30 cellular contexts compared by ENCODE assay signal in genomic region chr5:147148715-147149114, GRCh38.
"Had no signal": no experiment of that assay in that cellular context is flagged by ENCODE, and none has a peak within 500 bp of the region (broad histone marks: within the 10 kb centered on the region; RNA-seq: fewer than 3 reads in every experiment).

No MANE protein-coding gene starts in this region.

- H3K9me3 ChIP-seq: adrenal gland, body of pancreas, breast epithelium had no signal

- H3K27me3 ChIP-seq: adrenal gland, body of pancreas, brain microvascular endothelial cell, breast epithelium had no signal

- H3K36me3 ChIP-seq: adrenal gland, brain microvascular endothelial cell, breast epithelium had no signal

- H3K4me3 ChIP-seq: adrenal gland, body of pancreas, breast epithelium had no signal

- DNase-seq: activated B cell treated with CpG ODN at 0.5 μM for 24 hours; activated CD4-positive, alpha-beta memory T cell treated with anti-CD3 and anti-CD28 coated beads for 36 hours; activated CD4-positive, alpha-beta T cell treated with anti-CD3 and anti-CD28 coated beads for 4 hours; activated CD4-positive, alpha-beta T cell treated with anti-CD3 and anti-CD28 coated beads, Interleukin-2, amount 10 ng/mL, durations not matched to agents 24 days and 14 days; activated CD4-positive, alpha-beta T cell treated with anti-CD3 and anti-CD28 coated beads, Interleukin-2, amount 50 U/mL, for 1 hour; activated CD4-positive, alpha-beta T cell treated with anti-CD3 and anti-CD28 coated beads, Interleukin-2, amount 50 U/mL, for 4 hours; activated CD4-positive, CD25-positive, alpha-beta regulatory T cell treated with anti-CD3 and anti-CD28 coated beads, Interleukin-2, amount 50 U/mL, for 72 hours; activated CD8-positive, alpha-beta memory T cell treated with anti-CD3 and anti-CD28 coated beads, Interleukin-2, amount 50 U/mL, for 4 hours; activated CD8-positive, alpha-beta T cell treated with anti-CD3 and anti-CD28 coated beads for 36 hours; activated effector memory CD4-positive, alpha-beta T cell treated with anti-CD3 and anti-CD28 coated beads, Interleukin-2, amount 50 U/mL, for 16 hours; activated gamma-delta T cell treated with Interleukin-2 at 50 U/mL for 16 hours; activated naive CD4-positive, alpha-beta T cell; activated naive CD4-positive, alpha-beta T cell treated with anti-CD3 and anti-CD28 coated beads for 36 hours; activated naive CD4-positive, alpha-beta T cell treated with anti-CD3 and anti-CD28 coated beads, Interleukin-2, amount 50 U/mL, for 16 hours; activated naive CD8-positive, alpha-beta T cell treated with anti-CD3 and anti-CD28 coated beads for 36 hours; activated T-cell treated with anti-CD3 and anti-CD28 coated beads for 4 hours; activated T-cell treated with anti-CD3 and anti-CD28 coated beads, Interleukin-2, amount 50 U/mL, for 1 hour; activated T-cell treated with anti-CD3 and anti-CD28 coated beads, Interleukin-2, amount 50 U/mL, for 4 hours; activated T-cell treated with anti-CD3 and anti-CD28 coated beads, Interleukin-2, amount 50 U/mL, for 72 hours; amniotic stem cell; aorta; body of pancreas; brain microvascular endothelial cell; central memory CD4-positive, alpha-beta T cell; T-helper 2 cell; T-helper 9 cell had no signal

- ATAC-seq: activated CD8-positive, alpha-beta T cell treated with anti-CD3 and anti-CD28 coated beads for 36 hours; activated naive CD4-positive, alpha-beta T cell treated with anti-CD3 and anti-CD28 coated beads, Interleukin-2, amount 50 U/mL, for 72 hours; activated T-cell treated with anti-CD3 and anti-CD28 coated beads, Interleukin-2, amount 50 U/mL, for 4 hours; activated T-cell treated with anti-CD3 and anti-CD28 coated beads, Interleukin-2, amount 50 U/mL, for 72 hours; activated T-helper 17 cell treated with anti-CD3 and anti-CD28 coated beads, Interleukin-2, amount 50 U/mL, for 72 hours; body of pancreas had no signal

- H3K4me1 ChIP-seq: adrenal gland, body of pancreas, breast epithelium had no signal
